ENCODE assay signal across 1 cellular context in the genomic region with DNA sequence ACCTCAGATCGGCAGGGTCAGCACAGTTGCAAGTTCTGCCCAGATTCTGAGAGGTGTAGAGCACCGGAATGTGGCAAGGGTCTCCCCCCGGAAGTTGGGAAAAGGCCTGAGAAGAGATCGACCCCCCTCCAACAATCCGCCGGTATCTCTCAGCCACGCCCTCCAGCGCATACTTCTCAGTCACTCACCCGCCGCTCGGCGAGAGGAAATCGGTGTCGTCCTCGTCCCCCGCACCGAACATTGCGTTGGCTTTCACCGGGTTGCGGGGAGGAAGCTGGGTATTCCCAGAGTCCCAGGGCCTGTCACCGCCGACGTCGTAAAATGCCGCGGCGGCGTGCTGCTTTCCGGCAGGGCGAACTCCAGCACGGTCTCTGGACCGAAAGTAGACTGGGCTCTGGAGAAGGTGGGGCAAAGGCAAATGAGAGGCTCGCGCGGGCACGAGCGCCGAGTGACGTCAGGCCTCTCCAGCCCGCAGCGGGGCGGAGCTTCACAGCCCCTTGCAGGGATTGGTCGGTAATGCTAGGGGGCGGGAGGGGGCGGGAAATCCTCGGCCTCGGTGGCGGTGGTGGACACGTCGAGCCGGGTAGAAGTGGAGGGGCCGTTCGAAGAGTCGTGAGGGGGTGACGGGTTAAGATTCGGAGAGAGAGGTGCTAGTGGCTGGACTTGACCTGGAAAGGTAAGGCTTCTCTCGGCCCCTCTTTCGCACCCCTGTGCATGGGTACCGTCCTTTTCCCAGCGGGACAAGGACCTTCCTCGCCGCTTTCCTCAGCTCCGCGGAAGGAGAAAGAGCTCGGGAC.
TF ChIP-seq lines count a peak whose summit lies in the region.

Gene FKBP15, minus strand, starts transcription at position 275 of the 797 bp plus-strand sequence. Its CDS starts 34 bp downstream, at position 241.
Gene SLC31A1, plus strand, starts transcription at position 542 of the 797 bp plus-strand sequence. CDS start 34,605 bp downstream, outside the sequence.

TF ChIP-seq in K562, 482 proteins besides CTCF, POLR2A, EP300 and RAD21 (continued from another document and continues in another):
- TF ChIP-seq, protein P1, sequence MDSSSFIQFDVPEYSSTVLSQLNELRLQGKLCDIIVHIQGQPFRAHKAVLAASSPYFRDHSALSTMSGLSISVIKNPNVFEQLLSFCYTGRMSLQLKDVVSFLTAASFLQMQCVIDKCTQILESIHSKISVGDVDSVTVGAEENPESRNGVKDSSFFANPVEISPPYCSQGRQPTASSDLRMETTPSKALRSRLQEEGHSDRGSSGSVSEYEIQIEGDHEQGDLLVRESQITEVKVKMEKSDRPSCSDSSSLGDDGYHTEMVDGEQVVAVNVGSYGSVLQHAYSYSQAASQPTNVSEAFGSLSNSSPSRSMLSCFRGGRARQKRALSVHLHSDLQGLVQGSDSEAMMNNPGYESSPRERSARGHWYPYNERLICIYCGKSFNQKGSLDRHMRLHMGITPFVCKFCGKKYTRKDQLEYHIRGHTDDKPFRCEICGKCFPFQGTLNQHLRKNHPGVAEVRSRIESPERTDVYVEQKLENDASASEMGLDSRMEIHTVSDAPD (CRISPR knock-in tag; IDR thresholded peaks at IDR 0.05) = no peak
- TF ChIP-seq ZC3H11A (IDR thresholded peaks at IDR 0.05; ENCODE audit: low read depth, low read length) (no peak), XRCC3 (IDR thresholded peaks at IDR 0.05) (no peak), MXD1 (CRISPR knock-in tag; IDR thresholded peaks at IDR 0.05; ENCODE audit: borderline replicate concordance, poor library complexity, severe bottlenecking) (no peak), TSHZ1 (CRISPR knock-in tag; IDR thresholded peaks at IDR 0.05) (no peak), ATF1 (CRISPR knock-in tag; IDR thresholded peaks at IDR 0.05) (peak; percentile 52; the same call in 1 of the 2 replicates), ATF1 (tag; IDR thresholded peaks at IDR 0.05) (peak; percentile 94), CBX8 (IDR thresholded peaks at IDR 0.05; ENCODE audit: borderline replicate concordance, extremely low read depth, low read depth, low read length, poor library complexity, severe bottlenecking) (no peak), CCAR2 (IDR thresholded peaks at IDR 0.05; ENCODE audit: low read depth, low read length) (no peak), HDAC6 (IDR thresholded peaks at IDR 0.05; ENCODE audit: low read depth, low read length) (no peak), NR0B1 (IDR thresholded peaks at IDR 0.05; ENCODE audit: partially characterized antibody) (no peak), ZSCAN29 (IDR thresholded peaks at IDR 0.05) (no peak), ZNF75A (CRISPR knock-in tag; IDR thresholded peaks at IDR 0.05) (no peak), KAT7 (CRISPR knock-in tag; IDR thresholded peaks at IDR 0.05; ENCODE audit: borderline replicate concordance) (no peak; the same call in 1 of the 2 replicates), ZNF121 (CRISPR knock-in tag; conservative IDR thresholded peaks at IDR 0.05) (no peak), C11orf30 (IDR thresholded peaks at IDR 0.05; ENCODE audit: low read depth) (peak; percentile 44), NFIC (IDR thresholded peaks at IDR 0.05) (peak; percentile 64; the same call in 1 of the 2 replicates), ZNF165 (CRISPR knock-in tag; IDR thresholded peaks at IDR 0.05; ENCODE audit: borderline replicate concordance) (no peak), PHTF2 (CRISPR knock-in tag; IDR thresholded peaks at IDR 0.05) (no peak), STAT5B (CRISPR knock-in tag; IDR thresholded peaks at IDR 0.05) (no peak), SMAD1 (IDR thresholded peaks at IDR 0.05; ENCODE audit: low read depth, low read length, partially characterized antibody) (no peak), RAD51 (IDR thresholded peaks at IDR 0.05; ENCODE audit: borderline replicate concordance, low read depth) (no peak), ETS2 (tag; IDR thresholded peaks at IDR 0.05; ENCODE audit: borderline replicate concordance, poor library complexity, severe bottlenecking) (no peak), TEAD1 (CRISPR knock-in tag; IDR thresholded peaks at IDR 0.05) (0 out of 4 replicates have a peak, but pooled peaks have one; percentile 17 to 18), HNRNPLL (IDR thresholded peaks at IDR 0.05; ENCODE audit: low read depth, low read length, poor library complexity, severe bottlenecking) (peak; percentile 95), E2F8 (IDR thresholded peaks at IDR 0.05; ENCODE audit: low read depth, partially characterized antibody) (peak; percentile 77), ZKSCAN1 (IDR thresholded peaks at IDR 0.05; ENCODE audit: low read depth, low read length) (no peak), ZNF133 (CRISPR knock-in tag; IDR thresholded peaks at IDR 0.05) (no peak), GTF2E2 (tag; IDR thresholded peaks at IDR 0.05) (no peak), TBP (optimal IDR thresholded peaks at IDR 0.05; ENCODE audit: low read depth, low read length) (peak; percentile 59), RBM39 (optimal IDR thresholded peaks at IDR 0.05; ENCODE audit: low read depth, low read length) (no peak), ETV1 (tag; conservative IDR thresholded peaks at IDR 0.05; ENCODE audit: low read depth) (peak; percentile 27; the same call in 1 of the 2 replicates), CREB5 (CRISPR knock-in tag; IDR thresholded peaks at IDR 0.05) (no peak), BRD4 (IDR thresholded peaks at IDR 0.05) (no peak), ZZZ3 (IDR thresholded peaks at IDR 0.05) (no peak), HMG20B (CRISPR knock-in tag; IDR thresholded peaks at IDR 0.05) (no peak), PRMT5 (CRISPR knock-in tag; IDR thresholded peaks at IDR 0.05) (no peak)
- TF ChIP-seq, protein P2, sequence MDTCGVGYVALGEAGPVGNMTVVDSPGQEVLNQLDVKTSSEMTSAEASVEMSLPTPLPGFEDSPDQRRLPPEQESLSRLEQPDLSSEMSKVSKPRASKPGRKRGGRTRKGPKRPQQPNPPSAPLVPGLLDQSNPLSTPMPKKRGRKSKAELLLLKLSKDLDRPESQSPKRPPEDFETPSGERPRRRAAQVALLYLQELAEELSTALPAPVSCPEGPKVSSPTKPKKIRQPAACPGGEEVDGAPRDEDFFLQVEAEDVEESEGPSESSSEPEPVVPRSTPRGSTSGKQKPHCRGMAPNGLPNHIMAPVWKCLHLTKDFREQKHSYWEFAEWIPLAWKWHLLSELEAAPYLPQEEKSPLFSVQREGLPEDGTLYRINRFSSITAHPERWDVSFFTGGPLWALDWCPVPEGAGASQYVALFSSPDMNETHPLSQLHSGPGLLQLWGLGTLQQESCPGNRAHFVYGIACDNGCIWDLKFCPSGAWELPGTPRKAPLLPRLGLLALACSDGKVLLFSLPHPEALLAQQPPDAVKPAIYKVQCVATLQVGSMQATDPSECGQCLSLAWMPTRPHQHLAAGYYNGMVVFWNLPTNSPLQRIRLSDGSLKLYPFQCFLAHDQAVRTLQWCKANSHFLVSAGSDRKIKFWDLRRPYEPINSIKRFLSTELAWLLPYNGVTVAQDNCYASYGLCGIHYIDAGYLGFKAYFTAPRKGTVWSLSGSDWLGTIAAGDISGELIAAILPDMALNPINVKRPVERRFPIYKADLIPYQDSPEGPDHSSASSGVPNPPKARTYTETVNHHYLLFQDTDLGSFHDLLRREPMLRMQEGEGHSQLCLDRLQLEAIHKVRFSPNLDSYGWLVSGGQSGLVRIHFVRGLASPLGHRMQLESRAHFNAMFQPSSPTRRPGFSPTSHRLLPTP (IDR thresholded peaks at IDR 0.05; ENCODE audit: borderline replicate concordance, extremely low read depth, insufficient read length) = no peak
- TF ChIP-seq, protein P3, sequence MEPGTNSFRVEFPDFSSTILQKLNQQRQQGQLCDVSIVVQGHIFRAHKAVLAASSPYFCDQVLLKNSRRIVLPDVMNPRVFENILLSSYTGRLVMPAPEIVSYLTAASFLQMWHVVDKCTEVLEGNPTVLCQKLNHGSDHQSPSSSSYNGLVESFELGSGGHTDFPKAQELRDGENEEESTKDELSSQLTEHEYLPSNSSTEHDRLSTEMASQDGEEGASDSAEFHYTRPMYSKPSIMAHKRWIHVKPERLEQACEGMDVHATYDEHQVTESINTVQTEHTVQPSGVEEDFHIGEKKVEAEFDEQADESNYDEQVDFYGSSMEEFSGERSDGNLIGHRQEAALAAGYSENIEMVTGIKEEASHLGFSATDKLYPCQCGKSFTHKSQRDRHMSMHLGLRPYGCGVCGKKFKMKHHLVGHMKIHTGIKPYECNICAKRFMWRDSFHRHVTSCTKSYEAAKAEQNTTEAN (CRISPR knock-in tag; IDR thresholded peaks at IDR 0.05) = 0 out of 2 replicates have a peak, but pooled peaks have one; percentile 28
- TF ChIP-seq, protein P4, sequence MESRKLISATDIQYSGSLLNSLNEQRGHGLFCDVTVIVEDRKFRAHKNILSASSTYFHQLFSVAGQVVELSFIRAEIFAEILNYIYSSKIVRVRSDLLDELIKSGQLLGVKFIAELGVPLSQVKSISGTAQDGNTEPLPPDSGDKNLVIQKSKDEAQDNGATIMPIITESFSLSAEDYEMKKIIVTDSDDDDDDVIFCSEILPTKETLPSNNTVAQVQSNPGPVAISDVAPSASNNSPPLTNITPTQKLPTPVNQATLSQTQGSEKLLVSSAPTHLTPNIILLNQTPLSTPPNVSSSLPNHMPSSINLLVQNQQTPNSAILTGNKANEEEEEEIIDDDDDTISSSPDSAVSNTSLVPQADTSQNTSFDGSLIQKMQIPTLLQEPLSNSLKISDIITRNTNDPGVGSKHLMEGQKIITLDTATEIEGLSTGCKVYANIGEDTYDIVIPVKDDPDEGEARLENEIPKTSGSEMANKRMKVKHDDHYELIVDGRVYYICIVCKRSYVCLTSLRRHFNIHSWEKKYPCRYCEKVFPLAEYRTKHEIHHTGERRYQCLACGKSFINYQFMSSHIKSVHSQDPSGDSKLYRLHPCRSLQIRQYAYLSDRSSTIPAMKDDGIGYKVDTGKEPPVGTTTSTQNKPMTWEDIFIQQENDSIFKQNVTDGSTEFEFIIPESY (CRISPR knock-in tag; IDR thresholded peaks at IDR 0.05) = no peak
- TF ChIP-seq, protein P5, sequence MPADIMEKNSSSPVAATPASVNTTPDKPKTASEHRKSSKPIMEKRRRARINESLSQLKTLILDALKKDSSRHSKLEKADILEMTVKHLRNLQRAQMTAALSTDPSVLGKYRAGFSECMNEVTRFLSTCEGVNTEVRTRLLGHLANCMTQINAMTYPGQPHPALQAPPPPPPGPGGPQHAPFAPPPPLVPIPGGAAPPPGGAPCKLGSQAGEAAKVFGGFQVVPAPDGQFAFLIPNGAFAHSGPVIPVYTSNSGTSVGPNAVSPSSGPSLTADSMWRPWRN (IDR thresholded peaks at IDR 0.05; ENCODE audit: low read depth) = peak; percentile 30; the same call in 1 of the 2 replicates
